In genomic region chr1:35001743-35002142, GRCh38 we compare ENCODE assay signal across 18 cellular contexts.
"Had no signal": no experiment of that assay in that cellular context is flagged by ENCODE, and none has a peak within 500 bp of the region (broad histone marks: within the 10 kb centered on the region; RNA-seq: fewer than 3 reads in every experiment).

No MANE protein-coding gene starts in this region.

- H3K27me3 Mint-ChIP-seq: activated naive CD8-positive, alpha-beta T cell treated with anti-CD3 and anti-CD28 coated beads, Interleukin-2, amount 10 ng/mL, durations not matched to agents 7 days and 5 days; stimulated activated naive CD8-positive, alpha-beta T cell treated with anti-CD3 and anti-CD28 coated beads, Interleukin-15, Interleukin-2, amounts not matched to agents 100 ng/mL and 50 ng/mL, for 24 hours had no signal

- H3K4me3 Mint-ChIP-seq: activated naive CD8-positive, alpha-beta T cell treated with anti-CD3 and anti-CD28 coated beads, Interleukin-2, amount 10 ng/mL, durations not matched to agents 7 days and 5 days; activated T-helper 1 cell treated with anti-CD3 and anti-CD28 coated beads, Interleukin-12 subunit alpha, Interleukin-12 subunit beta, Interleukin-2, Interleukin-4 antibody, amounts not matched to agents 30 ng/mL and 10 ng/mL and 1 ng/mL, durations not matched to agents 14 hours and 24 hours and 36 hours; stimulated activated naive CD8-positive, alpha-beta T cell treated with anti-CD3 and anti-CD28 coated beads, Interleukin-15, Interleukin-2, amounts not matched to agents 100 ng/mL and 50 ng/mL, for 24 hours had no signal

- H3K9me3 ChIP-seq: esophagus squamous epithelium, prostate gland, upper lobe of left lung had no signal

- H3K4me3 ChIP-seq: coronary artery, esophagus squamous epithelium, prostate gland, smooth muscle cell, upper lobe of left lung had no signal

- ATAC-seq: right cardiac atrium had no signal

- H3K4me1 ChIP-seq: esophagus squamous epithelium, prostate gland, upper lobe of left lung had no signal

- DNase-seq: activated CD4-positive, alpha-beta T cell treated with anti-CD3 and anti-CD28 coated beads, Interleukin-2, amount 50 U/mL, for 1 hour; activated CD4-positive, CD25-positive, alpha-beta regulatory T cell; activated CD8-positive, alpha-beta memory T cell treated with anti-CD3 and anti-CD28 coated beads for 24 hours; activated naive CD8-positive, alpha-beta T cell treated with anti-CD3 and anti-CD28 coated beads, Interleukin-2, amount 10 ng/mL, durations not matched to agents 7 days and 5 days; aorta; caudate nucleus; effector CD4-positive, alpha-beta T cell; esophagus squamous epithelium; foreskin melanocyte; mesendoderm; right cardiac atrium; SW 1271; upper lobe of left lung had no signal

- H3K27ac Mint-ChIP-seq: activated naive CD8-positive, alpha-beta T cell treated with anti-CD3 and anti-CD28 coated beads, Interleukin-2, amount 10 ng/mL, durations not matched to agents 7 days and 5 days; activated T-helper 1 cell treated with anti-CD3 and anti-CD28 coated beads, Interleukin-12 subunit alpha, Interleukin-12 subunit beta, Interleukin-2, Interleukin-4 antibody, amounts not matched to agents 30 ng/mL and 10 ng/mL and 1 ng/mL, durations not matched to agents 14 hours and 24 hours and 36 hours; stimulated activated naive CD8-positive, alpha-beta T cell treated with anti-CD3 and anti-CD28 coated beads, Interleukin-15, Interleukin-2, amounts not matched to agents 100 ng/mL and 50 ng/mL, for 24 hours had no signal

- H3K27me3 ChIP-seq: esophagus squamous epithelium, upper lobe of left lung had no signal

- H3K4me1 Mint-ChIP-seq: activated naive CD8-positive, alpha-beta T cell treated with anti-CD3 and anti-CD28 coated beads, Interleukin-2, amount 10 ng/mL, durations not matched to agents 7 days and 5 days had no signal

- H3K9me3 Mint-ChIP-seq: activated naive CD8-positive, alpha-beta T cell treated with anti-CD3 and anti-CD28 coated beads, Interleukin-2, amount 10 ng/mL, durations not matched to agents 7 days and 5 days; activated T-helper 1 cell treated with anti-CD3 and anti-CD28 coated beads, Interleukin-12 subunit alpha, Interleukin-12 subunit beta, Interleukin-2, Interleukin-4 antibody, amounts not matched to agents 30 ng/mL and 10 ng/mL and 1 ng/mL, durations not matched to agents 14 hours and 24 hours and 36 hours; stimulated activated naive CD8-positive, alpha-beta T cell treated with anti-CD3 and anti-CD28 coated beads, Interleukin-15, Interleukin-2, amounts not matched to agents 100 ng/mL and 50 ng/mL, for 24 hours had no signal
